ENCODE assay signal across 41 cellular contexts in the genomic region with DNA sequence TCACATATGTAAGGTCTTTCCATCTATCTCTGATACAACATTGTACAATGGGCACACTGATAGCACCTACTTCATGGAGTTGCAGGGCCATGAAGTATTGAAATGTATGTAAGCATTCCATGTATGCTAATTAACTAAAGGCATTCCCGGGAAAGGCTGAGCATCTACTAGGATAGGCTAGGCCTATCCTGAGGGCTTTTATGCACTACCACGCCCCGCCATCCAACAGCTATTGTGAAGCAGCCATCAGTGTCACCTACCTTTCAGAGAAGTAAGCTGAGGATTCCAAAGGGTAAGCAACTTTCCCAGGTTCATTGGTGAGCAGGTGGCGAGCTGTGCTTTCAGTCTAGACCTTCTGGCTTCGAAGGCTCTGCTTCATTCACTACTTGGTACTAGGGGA. TPM values are rescaled to one million over a fixed set of nuclear protein-coding genes. Genes with fewer than 3 reads are reported as not detected.
"Had no signal": no experiment of that assay in that cellular context is flagged by ENCODE, and none has a peak within 500 bp of the region (broad histone marks: within the 10 kb centered on the region; RNA-seq: fewer than 3 reads in every experiment).

No MANE protein-coding gene starts in this region.

- H3K36me3 ChIP-seq: brain microvascular endothelial cell had no signal

- H3K4me2 ChIP-seq: PC-9 had no signal

- H3K27me3 ChIP-seq: brain microvascular endothelial cell had no signal

- H3K27ac ChIP-seq: brain microvascular endothelial cell, PC-9, RWPE1, VCaP had no signal

- H2AFZ ChIP-seq: PC-9 had no signal

- H3K4me3 ChIP-seq: PC-9 had no signal

- H3K27me3 Mint-ChIP-seq: activated CD4-positive, alpha-beta T cell treated with anti-CD3 and anti-CD28 coated beads, Interleukin-2, amount 10 ng/mL, durations not matched to agents 24 days and 14 days; activated CD8-positive, alpha-beta T cell treated with anti-CD3 and anti-CD28 coated beads for 36 hours had no signal

- H3K4me1 Mint-ChIP-seq: activated CD4-positive, alpha-beta T cell treated with anti-CD3 and anti-CD28 coated beads, Interleukin-2, amount 10 ng/mL, durations not matched to agents 24 days and 14 days; activated naive CD8-positive, alpha-beta T cell treated with anti-CD3 and anti-CD28 coated beads for 36 hours; activated T-helper 17 cell treated with anti-CD3 and anti-CD28 coated beads, Interleukin-2, amount 50 U/mL, for 72 hours; central memory CD8-positive, alpha-beta T cell; T-cell; T-helper 17 cell had no signal

- H3K36me3 Mint-ChIP-seq: activated naive CD8-positive, alpha-beta T cell treated with anti-CD3 and anti-CD28 coated beads for 36 hours; T-cell had no signal

- H3K27ac Mint-ChIP-seq: activated CD4-positive, alpha-beta T cell treated with anti-CD3 and anti-CD28 coated beads, Interleukin-2, amount 10 ng/mL, durations not matched to agents 24 days and 14 days; activated CD8-positive, alpha-beta T cell treated with anti-CD3 and anti-CD28 coated beads for 36 hours; activated naive CD8-positive, alpha-beta T cell treated with anti-CD3 and anti-CD28 coated beads for 36 hours; activated T-cell treated with anti-CD3 and anti-CD28 coated beads, Interleukin-2, amount 50 U/mL, for 72 hours; activated T-helper 17 cell treated with anti-CD3 and anti-CD28 coated beads, Interleukin-2, amount 50 U/mL, for 72 hours; T-cell; T-helper 17 cell had no signal

- ATAC-seq: activated CD8-positive, alpha-beta T cell treated with anti-CD3 and anti-CD28 coated beads for 36 hours; activated T-cell treated with anti-CD3 and anti-CD28 coated beads, Interleukin-2, amount 50 U/mL, for 72 hours; activated T-helper 17 cell treated with anti-CD3 and anti-CD28 coated beads, Interleukin-2, amount 50 U/mL, for 72 hours; Right ventricle myocardium inferior; SK-N-SH treated with all-trans-retinoic acid at 6 μM for 48 hours; T-cell; T-helper 17 cell had no signal

- DNase-seq: activated CD4-positive, alpha-beta T cell treated with anti-CD3 and anti-CD28 coated beads for 1 hour; activated CD4-positive, alpha-beta T cell treated with anti-CD3 and anti-CD28 coated beads, Interleukin-2, amount 10 ng/mL, durations not matched to agents 24 days and 14 days; activated CD4-positive, alpha-beta T cell treated with anti-CD3 and anti-CD28 coated beads, Interleukin-2, amount 50 U/mL, for 4 hours; activated CD4-positive, CD25-positive, alpha-beta regulatory T cell; activated CD8-positive, alpha-beta T cell treated with anti-CD3 and anti-CD28 coated beads for 36 hours; activated effector memory CD4-positive, alpha-beta T cell treated with anti-CD3 and anti-CD28 coated beads, Interleukin-2, amount 50 U/mL, for 16 hours; activated naive CD4-positive, alpha-beta T cell; activated naive CD4-positive, alpha-beta T cell treated with anti-CD3 and anti-CD28 coated beads, Interleukin-2, amount 50 U/mL, for 16 hours; activated naive CD8-positive, alpha-beta T cell treated with anti-CD3 and anti-CD28 coated beads for 36 hours; activated T-cell treated with anti-CD3 and anti-CD28 coated beads, Interleukin-2, amount 50 U/mL, for 1 hour; activated T-cell treated with anti-CD3 and anti-CD28 coated beads, Interleukin-2, amount 50 U/mL, for 72 hours; amniotic stem cell; aorta; brain microvascular endothelial cell; NCI-H1092 treated with DMSO at 0.1 percent for 48 hours; NCI-H1417; NCI-H146; NCI-H187; NCI-H2029 treated with DMSO at 0.1 percent for 48 hours; NCI-H2107; NCI-H2171; NCI-H2227 treated with DMSO at 0.1 percent for 48 hours; NCI-H446; NCI-H510A treated with DMSO at 0.1 percent for 48 hours; NCI-H526 treated with DMSO at 0.1 percent for 48 hours; NK-92 treated with Interleukin-12 subunit alpha and Interleukin-12 subunit beta, amount 100 ng/mL, for 24 hours; PC-9; SIG-M5; T-cell; T-helper 17 cell; T-helper 9 cell had no signal

- H3K4me3 Mint-ChIP-seq: activated CD4-positive, alpha-beta T cell treated with anti-CD3 and anti-CD28 coated beads, Interleukin-2, amount 10 ng/mL, durations not matched to agents 24 days and 14 days; activated CD8-positive, alpha-beta T cell treated with anti-CD3 and anti-CD28 coated beads for 36 hours; activated naive CD8-positive, alpha-beta T cell treated with anti-CD3 and anti-CD28 coated beads for 36 hours; activated T-cell treated with anti-CD3 and anti-CD28 coated beads, Interleukin-2, amount 50 U/mL, for 72 hours; activated T-helper 17 cell treated with anti-CD3 and anti-CD28 coated beads, Interleukin-2, amount 50 U/mL, for 72 hours; central memory CD8-positive, alpha-beta T cell; T-cell; T-helper 17 cell had no signal

- H3K9me3 Mint-ChIP-seq: activated CD4-positive, alpha-beta T cell treated with anti-CD3 and anti-CD28 coated beads, Interleukin-2, amount 10 ng/mL, durations not matched to agents 24 days and 14 days; activated CD8-positive, alpha-beta T cell treated with anti-CD3 and anti-CD28 coated beads for 36 hours; activated naive CD8-positive, alpha-beta T cell treated with anti-CD3 and anti-CD28 coated beads for 36 hours; activated T-cell treated with anti-CD3 and anti-CD28 coated beads, Interleukin-2, amount 50 U/mL, for 72 hours; activated T-helper 17 cell treated with anti-CD3 and anti-CD28 coated beads, Interleukin-2, amount 50 U/mL, for 72 hours; central memory CD8-positive, alpha-beta T cell; T-cell had no signal

RNA-seq across cellular contexts. Expression of gene NSG2, which starts 47.6 kb away (rescaled TPM):
- total RNA-seq: activated CD4-positive, alpha-beta T cell treated with anti-CD3 and anti-CD28 coated beads, Interleukin-2, amount 10 ng/mL, durations not matched to agents 24 days and 14 days; activated CD8-positive, alpha-beta memory T cell treated with anti-CD3 and anti-CD28 coated beads for 36 hours; activated CD8-positive, alpha-beta T cell treated with anti-CD3 and anti-CD28 coated beads for 36 hours; activated naive CD8-positive, alpha-beta T cell treated with anti-CD3 and anti-CD28 coated beads for 36 hours; activated T-cell treated with anti-CD3 and anti-CD28 coated beads, Interleukin-2, amount 50 U/mL, for 72 hours; activated T-helper 17 cell treated with anti-CD3 and anti-CD28 coated beads, Interleukin-2, amount 50 U/mL, for 72 hours; aorta; M059J; OCI-LY7; PC-9; SK-MEL-5; T-cell; T-helper 17 cell had no signal
